1 cellular context compared by ENCODE assay signal in the genomic region with DNA sequence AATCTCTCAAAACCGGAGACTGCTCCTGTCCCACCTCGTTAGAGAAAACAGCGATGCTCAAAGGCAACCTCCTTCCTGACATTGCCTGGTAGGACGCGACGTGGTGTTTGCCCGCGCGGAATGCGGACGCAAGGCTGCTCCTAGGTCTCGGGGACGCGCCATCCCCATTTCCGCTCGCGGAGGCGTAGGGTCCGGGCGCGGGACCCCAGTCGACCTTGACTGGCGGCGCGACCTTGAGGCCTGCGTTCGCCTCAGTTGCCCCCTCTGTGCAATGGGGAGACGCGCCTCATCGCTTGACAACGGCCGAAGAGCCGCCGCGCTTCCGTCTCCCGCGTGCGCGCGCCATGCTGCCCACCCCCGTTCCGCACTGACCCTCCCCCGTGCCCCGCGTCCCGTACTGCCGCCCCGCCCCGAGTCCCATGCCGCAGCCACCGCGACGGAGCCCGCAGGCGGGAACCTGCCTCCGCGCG.
TF ChIP-seq lines count a peak whose summit lies in the region.

No MANE protein-coding gene starts in this region.

TF ChIP-seq in HepG2, 621 proteins besides CTCF, POLR2A, EP300 and RAD21 (continued from another document and continues in another):
- TF ChIP-seq, protein P1, sequence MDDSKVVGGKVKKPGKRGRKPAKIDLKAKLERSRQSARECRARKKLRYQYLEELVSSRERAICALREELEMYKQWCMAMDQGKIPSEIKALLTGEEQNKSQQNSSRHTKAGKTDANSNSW (CRISPR knock-in tag; IDR thresholded peaks at IDR 0.05; ENCODE audit: borderline replicate concordance), result no peak
- 0 out of 2 replicates have a peak, but pooled peaks have one; percentile 15 for TF ChIP-seq ZNF350 (CRISPR knock-in tag; IDR thresholded peaks at IDR 0.05; ENCODE audit: borderline replicate concordance, low read depth)
- TF ChIP-seq GATA4 (IDR thresholded peaks at IDR 0.05; ENCODE audit: borderline replicate concordance, low read depth), result no peak
- TF ChIP-seq ZNF30 (CRISPR knock-in tag; IDR thresholded peaks at IDR 0.05), result no peak
- no peak; a peak in 1 of 4 replicates for TF ChIP-seq REST (IDR thresholded peaks at IDR 0.05; ENCODE audit: borderline replicate concordance in 1 of 2, low read depth in 1 of 2, low read length in 2 of 2)
- TF ChIP-seq HDAC6 (IDR thresholded peaks at IDR 0.05; ENCODE audit: low read depth, low read length), result no peak
- TF ChIP-seq, protein P2, sequence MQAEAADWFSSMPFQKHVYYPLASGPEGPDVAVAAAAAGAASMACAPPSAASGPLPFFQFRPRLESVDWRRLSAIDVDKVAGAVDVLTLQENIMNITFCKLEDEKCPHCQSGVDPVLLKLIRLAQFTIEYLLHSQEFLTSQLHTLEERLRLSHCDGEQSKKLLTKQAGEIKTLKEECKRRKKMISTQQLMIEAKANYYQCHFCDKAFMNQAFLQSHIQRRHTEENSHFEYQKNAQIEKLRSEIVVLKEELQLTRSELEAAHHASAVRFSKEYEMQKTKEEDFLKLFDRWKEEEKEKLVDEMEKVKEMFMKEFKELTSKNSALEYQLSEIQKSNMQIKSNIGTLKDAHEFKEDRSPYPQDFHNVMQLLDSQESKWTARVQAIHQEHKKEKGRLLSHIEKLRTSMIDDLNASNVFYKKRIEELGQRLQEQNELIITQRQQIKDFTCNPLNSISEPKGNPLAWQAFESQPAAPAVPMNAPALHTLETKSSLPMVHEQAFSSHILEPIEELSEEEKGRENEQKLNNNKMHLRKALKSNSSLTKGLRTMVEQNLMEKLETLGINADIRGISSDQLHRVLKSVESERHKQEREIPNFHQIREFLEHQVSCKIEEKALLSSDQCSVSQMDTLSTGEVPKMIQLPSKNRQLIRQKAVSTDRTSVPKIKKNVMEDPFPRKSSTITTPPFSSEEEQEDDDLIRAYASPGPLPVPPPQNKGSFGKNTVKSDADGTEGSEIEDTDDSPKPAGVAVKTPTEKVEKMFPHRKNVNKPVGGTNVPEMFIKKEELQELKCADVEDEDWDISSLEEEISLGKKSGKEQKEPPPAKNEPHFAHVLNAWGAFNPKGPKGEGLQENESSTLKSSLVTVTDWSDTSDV (CRISPR knock-in tag; IDR thresholded peaks at IDR 0.05), result no peak
- TF ChIP-seq, protein P3, sequence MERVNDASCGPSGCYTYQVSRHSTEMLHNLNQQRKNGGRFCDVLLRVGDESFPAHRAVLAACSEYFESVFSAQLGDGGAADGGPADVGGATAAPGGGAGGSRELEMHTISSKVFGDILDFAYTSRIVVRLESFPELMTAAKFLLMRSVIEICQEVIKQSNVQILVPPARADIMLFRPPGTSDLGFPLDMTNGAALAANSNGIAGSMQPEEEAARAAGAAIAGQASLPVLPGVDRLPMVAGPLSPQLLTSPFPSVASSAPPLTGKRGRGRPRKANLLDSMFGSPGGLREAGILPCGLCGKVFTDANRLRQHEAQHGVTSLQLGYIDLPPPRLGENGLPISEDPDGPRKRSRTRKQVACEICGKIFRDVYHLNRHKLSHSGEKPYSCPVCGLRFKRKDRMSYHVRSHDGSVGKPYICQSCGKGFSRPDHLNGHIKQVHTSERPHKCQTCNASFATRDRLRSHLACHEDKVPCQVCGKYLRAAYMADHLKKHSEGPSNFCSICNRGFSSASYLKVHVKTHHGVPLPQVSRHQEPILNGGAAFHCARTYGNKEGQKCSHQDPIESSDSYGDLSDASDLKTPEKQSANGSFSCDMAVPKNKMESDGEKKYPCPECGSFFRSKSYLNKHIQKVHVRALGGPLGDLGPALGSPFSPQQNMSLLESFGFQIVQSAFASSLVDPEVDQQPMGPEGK (CRISPR knock-in tag; IDR thresholded peaks at IDR 0.05), result peak; percentile 64; the same call in 1 of the 2 replicates
- no peak for TF ChIP-seq NRL (CRISPR knock-in tag; IDR thresholded peaks at IDR 0.05; ENCODE audit: borderline replicate concordance)
- TF ChIP-seq GATAD1 (CRISPR knock-in tag; IDR thresholded peaks at IDR 0.05), result 0 out of 2 replicates have a peak, but pooled peaks have one; percentile 31
- TF ChIP-seq, protein P4, sequence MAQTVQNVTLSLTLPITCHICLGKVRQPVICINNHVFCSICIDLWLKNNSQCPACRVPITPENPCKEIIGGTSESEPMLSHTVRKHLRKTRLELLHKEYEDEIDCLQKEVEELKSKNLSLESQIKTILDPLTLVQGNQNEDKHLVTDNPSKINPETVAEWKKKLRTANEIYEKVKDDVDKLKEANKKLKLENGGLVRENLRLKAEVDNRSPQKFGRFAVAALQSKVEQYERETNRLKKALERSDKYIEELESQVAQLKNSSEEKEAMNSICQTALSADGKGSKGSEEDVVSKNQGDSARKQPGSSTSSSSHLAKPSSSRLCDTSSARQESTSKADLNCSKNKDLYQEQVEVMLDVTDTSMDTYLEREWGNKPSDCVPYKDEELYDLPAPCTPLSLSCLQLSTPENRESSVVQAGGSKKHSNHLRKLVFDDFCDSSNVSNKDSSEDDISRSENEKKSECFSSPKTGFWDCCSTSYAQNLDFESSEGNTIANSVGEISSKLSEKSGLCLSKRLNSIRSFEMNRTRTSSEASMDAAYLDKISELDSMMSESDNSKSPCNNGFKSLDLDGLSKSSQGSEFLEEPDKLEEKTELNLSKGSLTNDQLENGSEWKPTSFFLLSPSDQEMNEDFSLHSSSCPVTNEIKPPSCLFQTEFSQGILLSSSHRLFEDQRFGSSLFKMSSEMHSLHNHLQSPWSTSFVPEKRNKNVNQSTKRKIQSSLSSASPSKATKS (CRISPR knock-in tag; IDR thresholded peaks at IDR 0.05), result no peak
- TF ChIP-seq ZNF619 (CRISPR knock-in tag; IDR thresholded peaks at IDR 0.05), result no peak
- TF ChIP-seq, protein P5, sequence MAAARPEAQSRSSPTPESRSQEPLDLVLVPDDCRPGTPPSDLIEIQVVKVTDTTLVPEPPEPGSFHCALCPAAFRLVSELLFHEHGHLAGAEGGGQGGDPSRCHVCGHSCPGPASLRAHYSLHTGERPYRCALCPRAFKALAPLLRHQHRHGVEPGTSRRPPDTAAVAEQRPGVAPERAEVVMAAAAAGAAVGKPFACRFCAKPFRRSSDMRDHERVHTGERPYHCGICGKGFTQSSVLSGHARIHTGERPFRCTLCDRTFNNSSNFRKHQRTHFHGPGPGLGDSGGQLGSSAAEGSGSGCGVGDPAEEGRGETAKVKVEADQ (CRISPR knock-in tag; IDR thresholded peaks at IDR 0.05; ENCODE audit: borderline replicate concordance), result no peak
- TF ChIP-seq ZFP36L1 (CRISPR knock-in tag; IDR thresholded peaks at IDR 0.05), result no peak
- no peak for TF ChIP-seq ZFP91 (CRISPR knock-in tag; IDR thresholded peaks at IDR 0.05; ENCODE audit: borderline replicate concordance)
- peak; percentile 89 for TF ChIP-seq TEAD3 (CRISPR knock-in tag; optimal IDR thresholded peaks at IDR 0.05; ENCODE audit: borderline replicate concordance)
- TF ChIP-seq, protein P6, sequence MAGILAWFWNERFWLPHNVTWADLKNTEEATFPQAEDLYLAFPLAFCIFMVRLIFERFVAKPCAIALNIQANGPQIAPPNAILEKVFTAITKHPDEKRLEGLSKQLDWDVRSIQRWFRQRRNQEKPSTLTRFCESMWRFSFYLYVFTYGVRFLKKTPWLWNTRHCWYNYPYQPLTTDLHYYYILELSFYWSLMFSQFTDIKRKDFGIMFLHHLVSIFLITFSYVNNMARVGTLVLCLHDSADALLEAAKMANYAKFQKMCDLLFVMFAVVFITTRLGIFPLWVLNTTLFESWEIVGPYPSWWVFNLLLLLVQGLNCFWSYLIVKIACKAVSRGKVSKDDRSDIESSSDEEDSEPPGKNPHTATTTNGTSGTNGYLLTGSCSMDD (CRISPR knock-in tag; IDR thresholded peaks at IDR 0.05), result 0 out of 2 replicates have a peak, but pooled peaks have one; percentile 10
- TF ChIP-seq, protein P7, sequence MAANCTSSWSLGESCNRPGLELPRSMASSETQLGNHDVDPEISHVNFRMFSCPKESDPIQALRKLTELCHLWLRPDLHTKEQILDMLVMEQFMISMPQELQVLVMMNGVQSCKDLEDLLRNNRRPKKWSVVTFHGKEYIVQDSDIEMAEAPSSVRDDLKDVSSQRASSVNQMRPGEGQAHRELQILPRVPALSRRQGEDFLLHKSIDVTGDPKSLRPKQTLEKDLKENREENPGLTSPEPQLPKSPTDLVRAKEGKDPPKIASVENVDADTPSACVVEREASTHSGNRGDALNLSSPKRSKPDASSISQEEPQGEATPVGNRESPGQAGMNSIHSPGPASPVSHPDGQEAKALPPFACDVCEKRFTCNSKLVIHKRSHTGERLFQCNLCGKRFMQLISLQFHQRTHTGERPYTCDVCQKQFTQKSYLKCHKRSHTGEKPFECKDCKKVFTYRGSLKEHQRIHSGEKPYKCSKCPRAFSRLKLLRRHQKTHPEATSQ (CRISPR knock-in tag; IDR thresholded peaks at IDR 0.05; ENCODE audit: borderline replicate concordance), result no peak
- TF ChIP-seq ZNF20 (CRISPR knock-in tag; IDR thresholded peaks at IDR 0.05), result no peak
- TF ChIP-seq SAP130 (CRISPR knock-in tag; IDR thresholded peaks at IDR 0.05; ENCODE audit: low read depth), result 0 out of 2 replicates have a peak, but pooled peaks have one; percentile 15
- TF ChIP-seq NCOR1 (IDR thresholded peaks at IDR 0.05; ENCODE audit: borderline replicate concordance, low read length), result no peak
- TF ChIP-seq CREB1 (IDR thresholded peaks at IDR 0.05), result no peak
- TF ChIP-seq CREB1 (CRISPR knock-in tag; IDR thresholded peaks at IDR 0.05), result no peak
- TF ChIP-seq RFX1 (IDR thresholded peaks at IDR 0.05), result no peak
- TF ChIP-seq AHR (CRISPR knock-in tag; IDR thresholded peaks at IDR 0.05), result no peak
- TF ChIP-seq ZNF687 (CRISPR knock-in tag; IDR thresholded peaks at IDR 0.05), result no peak; the same call in 1 of the 2 replicates
- no peak for TF ChIP-seq ZNF432 (CRISPR knock-in tag; IDR thresholded peaks at IDR 0.05; ENCODE audit: borderline replicate concordance)
- TF ChIP-seq ZNF138 (CRISPR knock-in tag; IDR thresholded peaks at IDR 0.05; ENCODE audit: low read depth), result no peak
- no peak for TF ChIP-seq TARDBP (CRISPR knock-in tag; IDR thresholded peaks at IDR 0.05)
- TF ChIP-seq MAF1 (CRISPR knock-in tag; IDR thresholded peaks at IDR 0.05; ENCODE audit: borderline replicate concordance), result no peak
- no peak for TF ChIP-seq ZNF761 (CRISPR knock-in tag; conservative IDR thresholded peaks at IDR 0.05)
